Comparison of ENCODE assay signal across 31 cellular contexts in the genomic region with DNA sequence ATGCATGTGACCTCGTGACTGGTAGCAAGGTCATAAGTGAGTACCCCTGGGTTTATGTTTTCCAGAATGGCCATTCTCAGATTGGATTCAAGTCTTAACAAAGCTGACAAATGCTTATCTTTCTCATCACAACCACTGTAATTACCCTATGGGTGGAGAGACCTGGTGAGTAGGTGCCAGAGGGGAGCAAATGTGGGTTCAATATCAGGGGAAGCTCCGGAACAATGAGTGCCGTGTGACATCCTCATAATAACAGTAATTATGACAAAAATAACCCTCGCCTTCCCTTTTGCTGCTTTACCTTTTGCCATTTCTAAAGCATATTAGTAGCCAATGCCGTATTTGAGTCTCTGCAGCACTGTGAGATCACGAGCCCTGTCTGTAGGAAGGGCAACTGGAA.
"Had no signal": no experiment of that assay in that cellular context is flagged by ENCODE, and none has a peak within 500 bp of the region (broad histone marks: within the 10 kb centered on the region; RNA-seq: fewer than 3 reads in every experiment).

No MANE protein-coding gene starts in this region.

- H3K27ac Mint-ChIP-seq: activated CD4-positive, alpha-beta memory T cell treated with anti-CD3 and anti-CD28 coated beads for 36 hours; activated CD4-positive, alpha-beta T cell treated with anti-CD3 and anti-CD28 coated beads for 36 hours; activated CD4-positive, alpha-beta T cell treated with anti-CD3 and anti-CD28 coated beads, Interleukin-2, amount 10 ng/mL, durations not matched to agents 24 days and 14 days; activated CD8-positive, alpha-beta memory T cell treated with anti-CD3 and anti-CD28 coated beads, Interleukin-2, amount 10 ng/mL, durations not matched to agents 7 days and 5 days; activated CD8-positive, alpha-beta T cell treated with anti-CD3 and anti-CD28 coated beads, Interleukin-2, amount 10 ng/mL, durations not matched to agents 7 days and 5 days; activated naive CD4-positive, alpha-beta T cell treated with anti-CD3 and anti-CD28 coated beads for 36 hours; activated naive CD4-positive, alpha-beta T cell treated with anti-CD3 and anti-CD28 coated beads, Interleukin-2, amount 50 U/mL, for 24 hours; activated naive CD8-positive, alpha-beta T cell treated with anti-CD3 and anti-CD28 coated beads for 36 hours; activated naive CD8-positive, alpha-beta T cell treated with anti-CD3 and anti-CD28 coated beads, Interleukin-2, amount 50 U/mL, for 24 hours; activated T-helper 1 cell treated with anti-CD3 and anti-CD28 coated beads, Interleukin-12 subunit alpha, Interleukin-12 subunit beta, Interleukin-2, Interleukin-4 antibody, amounts not matched to agents 30 ng/mL and 10 ng/mL and 1 ng/mL, durations not matched to agents 14 hours and 24 hours and 36 hours; activated T-helper 2 cell treated with anti-CD3 and anti-CD28 coated beads, Interferon-gamma antibody, Interleukin-2, Interleukin-4, amounts not matched to agents 10 μg/mL and 5 μg/mL and 100 μg/mL, durations not matched to agents 14 hours and 24 hours and 36 hours; dendritic cell treated with granulocyte-macrophage colony-stimulating factor and Interleukin-4, amounts not matched to agents 40 ng/mL and 50 ng/mL, for 4 days; endodermal cell had no signal

- H3K27me3 Mint-ChIP-seq: activated CD4-positive, alpha-beta memory T cell treated with anti-CD3 and anti-CD28 coated beads for 36 hours; activated CD4-positive, alpha-beta T cell treated with anti-CD3 and anti-CD28 coated beads for 36 hours; activated CD4-positive, alpha-beta T cell treated with anti-CD3 and anti-CD28 coated beads, Interleukin-2, amount 10 ng/mL, durations not matched to agents 24 days and 14 days; activated CD8-positive, alpha-beta memory T cell treated with anti-CD3 and anti-CD28 coated beads, Interleukin-2, amount 10 ng/mL, durations not matched to agents 7 days and 5 days; activated naive CD4-positive, alpha-beta T cell treated with anti-CD3 and anti-CD28 coated beads, Interleukin-2, amount 50 U/mL, for 24 hours; activated naive CD8-positive, alpha-beta T cell treated with anti-CD3 and anti-CD28 coated beads, Interleukin-2, amount 50 U/mL, for 24 hours; central memory CD8-positive, alpha-beta T cell; dendritic cell treated with granulocyte-macrophage colony-stimulating factor and Interleukin-4, amounts not matched to agents 40 ng/mL and 50 ng/mL, for 4 days had no signal

- H3K36me3 Mint-ChIP-seq: activated CD4-positive, alpha-beta memory T cell treated with anti-CD3 and anti-CD28 coated beads for 36 hours; activated CD8-positive, alpha-beta memory T cell treated with anti-CD3 and anti-CD28 coated beads, Interleukin-2, amount 10 ng/mL, durations not matched to agents 7 days and 5 days; activated naive CD4-positive, alpha-beta T cell treated with anti-CD3 and anti-CD28 coated beads, Interleukin-2, amount 50 U/mL, for 24 hours; activated naive CD8-positive, alpha-beta T cell treated with anti-CD3 and anti-CD28 coated beads for 36 hours had no signal

- H3K4me3 Mint-ChIP-seq: activated CD4-positive, alpha-beta memory T cell treated with anti-CD3 and anti-CD28 coated beads for 36 hours; activated CD4-positive, alpha-beta T cell treated with anti-CD3 and anti-CD28 coated beads for 36 hours; activated CD4-positive, alpha-beta T cell treated with anti-CD3 and anti-CD28 coated beads, Interleukin-2, amount 10 ng/mL, durations not matched to agents 24 days and 14 days; activated CD8-positive, alpha-beta memory T cell treated with anti-CD3 and anti-CD28 coated beads, Interleukin-2, amount 10 ng/mL, durations not matched to agents 7 days and 5 days; activated CD8-positive, alpha-beta T cell treated with anti-CD3 and anti-CD28 coated beads, Interleukin-2, amount 10 ng/mL, durations not matched to agents 7 days and 5 days; activated naive CD4-positive, alpha-beta T cell treated with anti-CD3 and anti-CD28 coated beads for 36 hours; activated naive CD4-positive, alpha-beta T cell treated with anti-CD3 and anti-CD28 coated beads, Interleukin-2, amount 50 U/mL, for 24 hours; activated naive CD8-positive, alpha-beta T cell treated with anti-CD3 and anti-CD28 coated beads for 36 hours; activated naive CD8-positive, alpha-beta T cell treated with anti-CD3 and anti-CD28 coated beads, Interleukin-2, amount 50 U/mL, for 24 hours; activated T-helper 1 cell treated with anti-CD3 and anti-CD28 coated beads, Interleukin-12 subunit alpha, Interleukin-12 subunit beta, Interleukin-2, Interleukin-4 antibody, amounts not matched to agents 30 ng/mL and 10 ng/mL and 1 ng/mL, durations not matched to agents 14 hours and 24 hours and 36 hours; central memory CD8-positive, alpha-beta T cell; dendritic cell treated with granulocyte-macrophage colony-stimulating factor and Interleukin-4, amounts not matched to agents 40 ng/mL and 50 ng/mL, for 4 days; endodermal cell had no signal

- DNase-seq: activated CD4-positive, alpha-beta memory T cell treated with anti-CD3 and anti-CD28 coated beads for 36 hours; activated CD4-positive, alpha-beta T cell treated with anti-CD3 and anti-CD28 coated beads for 36 hours; activated CD4-positive, alpha-beta T cell treated with anti-CD3 and anti-CD28 coated beads, Interleukin-2, amount 10 ng/mL, durations not matched to agents 24 days and 14 days; activated CD4-positive, CD25-positive, alpha-beta regulatory T cell; activated CD4-positive, CD25-positive, alpha-beta regulatory T cell treated with anti-CD3 and anti-CD28 coated beads, Interleukin-2, amount 50 U/mL, for 72 hours; activated CD8-positive, alpha-beta memory T cell treated with anti-CD3 and anti-CD28 coated beads, Interleukin-2, amount 10 ng/mL, durations not matched to agents 7 days and 5 days; activated CD8-positive, alpha-beta memory T cell treated with anti-CD3 and anti-CD28 coated beads, Interleukin-2, amount 50 U/mL, for 4 hours; activated CD8-positive, alpha-beta T cell treated with anti-CD3 and anti-CD28 coated beads, Interleukin-2, amount 10 ng/mL, durations not matched to agents 7 days and 5 days; activated effector memory CD4-positive, alpha-beta T cell treated with anti-CD3 and anti-CD28 coated beads, Interleukin-2, amount 50 U/mL, for 16 hours; activated naive CD4-positive, alpha-beta T cell treated with anti-CD3 and anti-CD28 coated beads for 36 hours; activated naive CD8-positive, alpha-beta T cell treated with anti-CD3 and anti-CD28 coated beads for 36 hours; activated naive CD8-positive, alpha-beta T cell treated with anti-CD3 and anti-CD28 coated beads, Interleukin-2, amount 50 U/mL, for 24 hours; activated T-cell treated with anti-CD3 and anti-CD28 coated beads, Interleukin-2, amount 50 U/mL, for 1 hour; activated T-cell treated with anti-CD3 and anti-CD28 coated beads, Interleukin-2, amount 50 U/mL, for 48 hours; adrenal gland; amygdala; aorta; body of pancreas; dorsolateral prefrontal cortex; effector memory CD4-positive, alpha-beta T cell; endodermal cell; foreskin keratinocyte; gastrocnemius medialis; glutamatergic neuron; heart left ventricle; T-helper 2 cell had no signal

- H3K4me1 Mint-ChIP-seq: activated CD4-positive, alpha-beta T cell treated with anti-CD3 and anti-CD28 coated beads, Interleukin-2, amount 10 ng/mL, durations not matched to agents 24 days and 14 days; activated CD8-positive, alpha-beta memory T cell treated with anti-CD3 and anti-CD28 coated beads, Interleukin-2, amount 10 ng/mL, durations not matched to agents 7 days and 5 days; activated naive CD4-positive, alpha-beta T cell treated with anti-CD3 and anti-CD28 coated beads, Interleukin-2, amount 50 U/mL, for 24 hours; activated naive CD8-positive, alpha-beta T cell treated with anti-CD3 and anti-CD28 coated beads for 36 hours; activated naive CD8-positive, alpha-beta T cell treated with anti-CD3 and anti-CD28 coated beads, Interleukin-2, amount 50 U/mL, for 24 hours; central memory CD8-positive, alpha-beta T cell had no signal

- H3K9me3 Mint-ChIP-seq: activated CD4-positive, alpha-beta memory T cell treated with anti-CD3 and anti-CD28 coated beads for 36 hours; activated CD4-positive, alpha-beta T cell treated with anti-CD3 and anti-CD28 coated beads, Interleukin-2, amount 10 ng/mL, durations not matched to agents 24 days and 14 days; activated naive CD4-positive, alpha-beta T cell treated with anti-CD3 and anti-CD28 coated beads for 36 hours; activated naive CD4-positive, alpha-beta T cell treated with anti-CD3 and anti-CD28 coated beads, Interleukin-2, amount 50 U/mL, for 24 hours; activated naive CD8-positive, alpha-beta T cell treated with anti-CD3 and anti-CD28 coated beads, Interleukin-2, amount 50 U/mL, for 24 hours; activated T-helper 1 cell treated with anti-CD3 and anti-CD28 coated beads, Interleukin-12 subunit alpha, Interleukin-12 subunit beta, Interleukin-2, Interleukin-4 antibody, amounts not matched to agents 30 ng/mL and 10 ng/mL and 1 ng/mL, durations not matched to agents 14 hours and 24 hours and 36 hours; activated T-helper 2 cell treated with anti-CD3 and anti-CD28 coated beads, Interferon-gamma antibody, Interleukin-2, Interleukin-4, amounts not matched to agents 10 μg/mL and 5 μg/mL and 100 μg/mL, durations not matched to agents 14 hours and 24 hours and 36 hours; central memory CD8-positive, alpha-beta T cell; dendritic cell treated with granulocyte-macrophage colony-stimulating factor and Interleukin-4, amounts not matched to agents 40 ng/mL and 50 ng/mL, for 4 days; endodermal cell had no signal
